ENCODE assay signal across 17 cellular contexts in genomic region chr14:69631509-69631908, GRCh38. TPM values are rescaled to one million over a fixed set of nuclear protein-coding genes. Genes with fewer than 3 reads are reported as not detected.
DNase-seq lines count a peak whose midpoint lies in the region; ATAC-seq and TF ChIP-seq lines count a peak whose summit lies in the region.
"Had no signal": no experiment of that assay in that cellular context is flagged by ENCODE, and none has a peak within 500 bp of the region (broad histone marks: within the 10 kb centered on the region; RNA-seq: fewer than 3 reads in every experiment).

No MANE protein-coding gene starts in this region.

- H2AK9ac ChIP-seq in IMR-90 (replicated peaks; ENCODE audit: low read depth, low read length, poor library complexity), result no peak overlapping the region

- H3K18ac ChIP-seq in IMR-90 (ENCODE audit: low read depth, low read length), result peak overlapping the region; percentile 99

- H3K4me2 ChIP-seq in IMR-90 (ENCODE audit: low read depth, low read length), result peak overlapping the region; percentile 92
- H3K4me2 ChIP-seq in neural progenitor cell, result peak overlapping the region; percentile 56

- intact Hi-C loops in CD14-positive monocyte (cut with micrococcal nuclease), result no loop called here
- intact Hi-C loops in IMR-90 (cut with micrococcal nuclease), result loop anchor here (2.0 kb wide), 1 partner anchor 15 kb away; no protein-coding TSS in a partner anchor

- POLR2A ChIA-PET in IMR-90 (lab: Charles Lee; ENCODE audit: unreplicated experiment), result no interaction called here

- no peak for TF ChIP-seq RAD21 in IMR-90 (IDR thresholded peaks at IDR 0.05; ENCODE audit: low read length)

- no peak overlapping the region for H3K4me3 Mint-ChIP-seq in CD14-positive monocyte
- H3K4me3 Mint-ChIP-seq in chondrocyte (ENCODE audit: unreplicated experiment), result no peak overlapping the region
- no peak overlapping the region for H3K4me3 Mint-ChIP-seq in neural progenitor cell
- H3K4me3 Mint-ChIP-seq: activated naive CD8-positive, alpha-beta T cell treated with anti-CD3 and anti-CD28 coated beads for 36 hours; effector memory CD8-positive, alpha-beta T cell had no signal

- peaks cover 37% of the 10 kb centered on the region for H3K9me1 ChIP-seq in IMR-90 (ENCODE audit: insufficient read depth, low read length)

- H3K4me3 ChIP-seq in IMR-90 (ENCODE audit: insufficient read depth, low read depth, low read length) (no peak overlapping the region), neural progenitor cell (no peak overlapping the region)
- H3K4me3 ChIP-seq: cardiac muscle cell had no signal

- H3K36me3 ChIP-seq in IMR-90 (ENCODE audit: control insufficient read depth, insufficient read depth, low read length) (no peaks in the 10 kb centered on the region), neural progenitor cell (no peaks in the 10 kb centered on the region)
- H3K36me3 ChIP-seq: cardiac muscle cell had no signal

- H3K27ac ChIP-seq in IMR-90 (ENCODE audit: insufficient read depth, low read length) (peak overlapping the region; percentile 99; the same call in 1 of the 2 replicates), neural progenitor cell (no peak overlapping the region)

- H3K9ac ChIP-seq in IMR-90 (ENCODE audit: low read depth, low read length) (peak overlapping the region; percentile 81; the same call in 1 of the 2 replicates), neural progenitor cell (no peak overlapping the region)

- H3K27me3 ChIP-seq in IMR-90 (ENCODE audit: control insufficient read depth, insufficient read depth, low read length) (no peaks in the 10 kb centered on the region), neural progenitor cell (no peaks in the 10 kb centered on the region)
- H3K27me3 ChIP-seq: cardiac muscle cell had no signal

- H3K23ac ChIP-seq in IMR-90 (ENCODE audit: low read depth, low read length), result peak overlapping the region; percentile 70; the same call in 1 of the 2 replicates

- H2AFZ ChIP-seq in IMR-90 (replicated peaks; ENCODE audit: low read length, poor library complexity) (no peak overlapping the region), neural progenitor cell (replicated peaks) (no peak overlapping the region)

- WGBS in IMR-90 (ENCODE audit: extremely low coverage in 2 of 2, insufficient read length in 1 of 2), 2 experiments, result no CpG with 5 or more reads among the region's 4 CpGs

- peaks cover 0 to 2% (median 0%) of the 10 kb centered on the region in 7 donors for H3K9me3 Mint-ChIP-seq in CD14-positive monocyte
- no peaks in the 10 kb centered on the region for H3K9me3 Mint-ChIP-seq in chondrocyte (ENCODE audit: low read depth)
- H3K9me3 Mint-ChIP-seq in neural progenitor cell, result no peaks in the 10 kb centered on the region
- H3K9me3 Mint-ChIP-seq: activated naive CD8-positive, alpha-beta T cell treated with anti-CD3 and anti-CD28 coated beads for 36 hours; effector memory CD8-positive, alpha-beta T cell had no signal

- DNase-seq in CD14-positive monocyte (ENCODE audit: low spot score) (no peak), IMR-90 (peak; percentile 94), chondrocyte (ENCODE audit: low spot score) (no peak), neural progenitor cell (ENCODE audit: low spot score) (no peak), NCI-H2227 (lab: John Stamatoyannopoulos, UW; ENCODE audit: unreplicated experiment) (no peak), DMS 273 treated with DMSO at 0.1 percent for 48 hours (lab: John Stamatoyannopoulos, UW) (no peak)
- DNase-seq: activated naive CD8-positive, alpha-beta T cell treated with anti-CD3 and anti-CD28 coated beads for 36 hours; CD4-positive, alpha-beta memory T cell; effector memory CD8-positive, alpha-beta T cell; NCI-H187; NCI-H510A treated with DMSO at 0.1 percent for 48 hours; SW 1271 had no signal

- TF ChIP-seq CTCF in CD14-positive monocyte (IDR thresholded peaks at IDR 0.05) (no peak), IMR-90 (conservative IDR thresholded peaks at IDR 0.05; ENCODE audit: low read depth, low read length) (no peak), chondrocyte (IDR thresholded peaks at IDR 0.05) (no peak), neural progenitor cell (IDR thresholded peaks at IDR 0.05) (no peak)

- peak overlapping the region in 6 of 7 donors; percentile 28 to 89 (median 82) for H3K27ac Mint-ChIP-seq in CD14-positive monocyte
- peak overlapping the region; percentile 87 for H3K27ac Mint-ChIP-seq in chondrocyte (ENCODE audit: unreplicated experiment)
- no peak overlapping the region for H3K27ac Mint-ChIP-seq in neural progenitor cell
- H3K27ac Mint-ChIP-seq: activated naive CD8-positive, alpha-beta T cell treated with anti-CD3 and anti-CD28 coated beads for 36 hours; effector memory CD8-positive, alpha-beta T cell had no signal

- peaks cover 25 to 83% of the 10 kb centered on the region in 2 experiments for H3K79me1 ChIP-seq in IMR-90 (ENCODE audit: low read depth in 1 of 2, low read length in 2 of 2)

- TF ChIP-seq POLR2A in IMR-90 (IDR thresholded peaks at IDR 0.05; ENCODE audit: low read depth, low read length), result no peak

- peak overlapping the region; percentile 98; the same call in 1 of the 2 replicates for H3K4ac ChIP-seq in IMR-90 (ENCODE audit: low read depth, low read length)

- H3F3A ChIP-seq in neural progenitor cell (ENCODE audit: low read depth), result peaks cover 14% of the 10 kb centered on the region

- H4K20me1 ChIP-seq in IMR-90 (ENCODE audit: insufficient read depth, low read length) (peaks cover 22% of the 10 kb centered on the region), neural progenitor cell (ENCODE audit: low read depth) (peaks cover 62% of the 10 kb centered on the region)

- peaks cover 58% of the 10 kb centered on the region for H3K79me2 ChIP-seq in neural progenitor cell (ENCODE audit: low read depth)

- peak overlapping the region; percentile 81; the same call in 1 of the 2 replicates for H4K5ac ChIP-seq in IMR-90 (ENCODE audit: low read depth, low read length)

- H4K91ac ChIP-seq in IMR-90 (ENCODE audit: insufficient read depth, low read depth, low read length), result peak overlapping the region; percentile 97

- dilution Hi-C loops in IMR-90 (cut with HindIII; ENCODE audit: low sequenced_read_pairs, unreplicated experiment), result no loop called here

- H3K56ac ChIP-seq in IMR-90 (ENCODE audit: extremely low read depth, insufficient read depth, low read length), result peak overlapping the region; percentile 85; the same call in 1 of the 2 replicates

- peak overlapping the region; percentile 33; the same call in 1 of the 2 replicates for H2AK5ac ChIP-seq in IMR-90 (ENCODE audit: low read depth, low read length)

- H3K36me3 Mint-ChIP-seq in CD14-positive monocyte (peaks cover 24 to 41% of the 10 kb centered on the region in 2 donors), chondrocyte (ENCODE audit: low read depth) (no peaks in the 10 kb centered on the region), neural progenitor cell (no peaks in the 10 kb centered on the region)

- H3K4me1 ChIP-seq in IMR-90 (ENCODE audit: control insufficient read depth, insufficient read depth, low read length) (peaks cover 47% of the 10 kb centered on the region), neural progenitor cell (peaks cover 67% of the 10 kb centered on the region)

- peaks cover 90% of the 10 kb centered on the region for H3K4me1 Mint-ChIP-seq in CD14-positive monocyte
- peaks cover 74% of the 10 kb centered on the region for H3K4me1 Mint-ChIP-seq in chondrocyte (ENCODE audit: low read depth)
- H3K4me1 Mint-ChIP-seq in neural progenitor cell, result peaks cover 52% of the 10 kb centered on the region

- ATAC-seq in IMR-90 (ENCODE audit: low read depth) (peak; percentile 74), HG02885 (IDR thresholded peaks at IDR 0.05; ENCODE audit: poor library complexity, unreplicated experiment) (no peak), HG02973 (IDR thresholded peaks at IDR 0.05; ENCODE audit: unreplicated experiment) (no peak)
- ATAC-seq: activated CD4-positive, CD25-positive, alpha-beta regulatory T cell treated with anti-CD3 and anti-CD28 coated beads, Interleukin-2, amount 50 U/mL, for 24 hours; effector memory CD8-positive, alpha-beta T cell had no signal

- in situ Hi-C loops in IMR-90 (cut with MboI; ENCODE audit: low sequenced_read_pairs), result no loop called here

- H2BK5ac ChIP-seq in IMR-90 (ENCODE audit: low read depth, low read length, poor library complexity, severe bottlenecking), result peak overlapping the region; percentile 99

- BruUV-seq in IMR-90 (replicated peaks; lab: Mats Ljungman, UMichigan), result no TSS peak

- peak overlapping the region; percentile 80; the same call in 2 of the 3 replicates for H2BK15ac ChIP-seq in IMR-90 (ENCODE audit: low read depth, low read length)

- H3K9me3 ChIP-seq in IMR-90 (ENCODE audit: control insufficient read depth, insufficient read depth, low read length) (no peaks in the 10 kb centered on the region), neural progenitor cell (ENCODE audit: low read depth) (no peaks in the 10 kb centered on the region)

- peak overlapping the region; percentile 95 for H2BK20ac ChIP-seq in IMR-90 (ENCODE audit: low read depth, low read length)

- H3K14ac ChIP-seq in IMR-90 (replicated peaks; ENCODE audit: low read depth, low read length), result no peak overlapping the region

- H4K8ac ChIP-seq in IMR-90 (ENCODE audit: low read depth in 2 of 2, low read length in 2 of 2), result peak overlapping the region in 1 of 2 experiments; percentile 84; a peak in 2 of 4 replicates

- H3K27me3 Mint-ChIP-seq in CD14-positive monocyte (ENCODE audit: low read depth in 3 of 3) (no peaks in the 10 kb centered on the region), chondrocyte (ENCODE audit: low read depth) (no peaks in the 10 kb centered on the region), neural progenitor cell (ENCODE audit: insufficient read depth, low read depth) (peaks cover 2% of the 10 kb centered on the region)
- H3K27me3 Mint-ChIP-seq: activated naive CD8-positive, alpha-beta T cell treated with anti-CD3 and anti-CD28 coated beads for 36 hours; CD4-positive, alpha-beta memory T cell; effector memory CD8-positive, alpha-beta T cell had no signal

- peak overlapping the region; percentile 98 for H2BK120ac ChIP-seq in IMR-90 (ENCODE audit: low read depth, low read length)

- CTCF ChIA-PET in IMR-90 (lab: Yijun Ruan, JAX), result interaction anchor here (1.3 to 1.7 kb wide), 2 partner anchors 12 to 78 kb away, joined by 3 to 4 read pairs; no protein-coding TSS in a partner anchor

TF ChIP-seq in IMR-90, 13 proteins besides CTCF, POLR2A, EP300 and RAD21 (continues in another document):
- peak; percentile 96 for TF ChIP-seq BHLHE40 (IDR thresholded peaks at IDR 0.05; ENCODE audit: low read depth, low read length)

RNA-seq across cellular contexts. Expression of gene SUSD6, which starts 20.1 kb away (rescaled TPM):
- 10 to 100 TPM; 17.3 to 30.1 TPM for polyA plus RNA-seq in CD14-positive monocyte
- total RNA-seq in IMR-90 (2012; rRNA removed), result 2.3 and 2.5 TPM in 2 replicates
- 10.1 and 10.4 TPM in 2 replicates for polyA plus RNA-seq in IMR-90 (2012; rRNA removed)
- polyA plus RNA-seq in IMR-90 (2012; cell fraction: cytosol; rRNA removed), result 5.9 and 7.7 TPM in 2 replicates
- polyA plus RNA-seq in IMR-90 (2012; cell fraction: nucleus; rRNA removed; ENCODE audit: low replicate concordance), result 21.8 and 29.0 TPM in 2 replicates
- 49.1 to 51.6 TPM (median 49.3 TPM) in 3 replicates for total RNA-seq in chondrocyte
- 6.3 and 9.2 TPM in 2 replicates for total RNA-seq in neural progenitor cell (ENCODE audit: low replicate concordance)

RNA-seq across cellular contexts. Expression of gene CCDC177, which starts 56.8 kb away (rescaled TPM):
- not detected for polyA plus RNA-seq in CD14-positive monocyte
- total RNA-seq in IMR-90 (2012; rRNA removed), result not detected in 2 replicates
- not detected in 2 replicates for polyA plus RNA-seq in IMR-90 (2012; rRNA removed)
- polyA plus RNA-seq in IMR-90 (2012; cell fraction: cytosol; rRNA removed), result not detected in 2 replicates
- not detected in 2 replicates for polyA plus RNA-seq in IMR-90 (2012; cell fraction: nucleus; rRNA removed; ENCODE audit: low replicate concordance)
- total RNA-seq in chondrocyte, result not detected in 3 replicates
- 8.6 and 19.7 TPM in 2 replicates for total RNA-seq in neural progenitor cell (ENCODE audit: low replicate concordance)
- total RNA-seq: activated naive CD8-positive, alpha-beta T cell treated with anti-CD3 and anti-CD28 coated beads for 36 hours; cardiac muscle cell; CD4-positive, alpha-beta memory T cell; mesenteric fat pad had no signal
- polyA plus RNA-seq: cardiac muscle cell; CD4-positive, alpha-beta memory T cell had no signal
